ENCODE assay signal across 21 cellular contexts in the genomic region with DNA sequence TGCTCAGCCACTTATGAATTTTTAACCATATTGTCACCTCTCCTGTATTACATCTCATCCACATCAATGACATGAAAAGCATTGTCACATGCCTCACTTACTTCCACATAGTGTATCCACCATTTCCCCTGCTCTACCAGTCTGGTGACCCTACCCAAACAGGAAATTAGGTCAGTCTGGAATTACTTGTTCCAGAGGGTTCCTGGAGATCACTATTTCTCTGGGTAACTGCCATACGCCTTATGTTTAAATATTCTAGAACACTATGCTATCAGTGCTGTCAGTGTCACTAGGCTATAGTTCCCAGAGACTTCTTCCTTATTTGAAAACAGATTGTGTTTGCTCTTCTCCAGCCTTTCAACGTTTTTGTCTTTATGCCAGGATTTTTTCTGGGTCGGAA. TPM values are rescaled to one million over a fixed set of nuclear protein-coding genes. Genes with fewer than 3 reads are reported as not detected.
DNase-seq lines count a peak whose midpoint lies in the region; ATAC-seq, FAIRE-seq and TF ChIP-seq lines count a peak whose summit lies in the region.
"Had no signal": no experiment of that assay in that cellular context is flagged by ENCODE, and none has a peak within 500 bp of the region (broad histone marks: within the 10 kb centered on the region; RNA-seq: fewer than 3 reads in every experiment).

No MANE protein-coding gene starts in this region.

- H3K9me3 Mint-ChIP-seq in endothelial cell (ENCODE audit: unreplicated experiment), result no peaks in the 10 kb centered on the region
- no peaks in the 10 kb centered on the region for H3K9me3 Mint-ChIP-seq in activated T-helper 2 cell treated with anti-CD3 and anti-CD28 coated beads, Interferon-gamma antibody, Interleukin-2, Interleukin-4, amounts not matched to agents 10 μg/mL and 5 μg/mL and 100 μg/mL, durations not matched to agents 14 hours and 24 hours and 36 hours
- H3K9me3 Mint-ChIP-seq: activated naive CD4-positive, alpha-beta T cell treated with anti-CD3 and anti-CD28 coated beads, Interleukin-2, amount 50 U/mL, for 72 hours; CD4-positive, alpha-beta T cell; stimulated activated naive B cell treated with anti-CD40 and anti-IgM and Interleukin-4, amounts not matched to agents 10 μg/mL and 1 μg/mL and 100 μg/mL, for 72 hours had no signal

- no peak for FAIRE-seq in kidney (lab: Jason Lieb, UNC)
- FAIRE-seq: A549, bronchial epithelial cell, GM19239 had no signal

- H3K4me1 Mint-ChIP-seq in endothelial cell (ENCODE audit: unreplicated experiment), result peaks cover 15% of the 10 kb centered on the region
- H3K4me1 Mint-ChIP-seq in activated T-helper 2 cell treated with anti-CD3 and anti-CD28 coated beads, Interferon-gamma antibody, Interleukin-2, Interleukin-4, amounts not matched to agents 10 μg/mL and 5 μg/mL and 100 μg/mL, durations not matched to agents 14 hours and 24 hours and 36 hours (ENCODE audit: low read depth), result no peaks in the 10 kb centered on the region

- TF ChIP-seq CTCF in left ventricle myocardium inferior (IDR thresholded peaks at IDR 0.05; ENCODE audit: borderline replicate concordance) (no peak), right atrium auricular region (IDR thresholded peaks at IDR 0.05) (no peak), endothelial cell (IDR thresholded peaks at IDR 0.05; ENCODE audit: unreplicated experiment) (no peak), kidney (IDR thresholded peaks at IDR 0.05; ENCODE audit: borderline replicate concordance, extremely low read depth, insufficient read depth) (no peak)

- no peak overlapping the region for H3K9ac ChIP-seq in kidney (ENCODE audit: low read length in 2 of 2)

- no peaks in the 10 kb centered on the region for H3K27me3 ChIP-seq in left ventricle myocardium inferior (ENCODE audit: low read depth)
- H3K27me3 ChIP-seq in right atrium auricular region, result no peaks in the 10 kb centered on the region
- H3K27me3 ChIP-seq: tibial artery had no signal

- ATAC-seq in HG02610 (IDR thresholded peaks at IDR 0.05; ENCODE audit: unreplicated experiment) (no peak), GM21526 (IDR thresholded peaks at IDR 0.05; ENCODE audit: low FRiP score, unreplicated experiment) (no peak)
- ATAC-seq: A549; activated naive CD4-positive, alpha-beta T cell treated with anti-CD3 and anti-CD28 coated beads, Interleukin-2, amount 50 U/mL, for 72 hours; stimulated activated naive B cell treated with anti-CD40 and anti-IgM and Interleukin-4, amounts not matched to agents 10 μg/mL and 1 μg/mL and 100 μg/mL, for 72 hours had no signal

- H3K4me1 ChIP-seq in left ventricle myocardium inferior (no peaks in the 10 kb centered on the region), right atrium auricular region (no peaks in the 10 kb centered on the region), kidney (ENCODE audit: control insufficient read depth in 1 of 2, insufficient read depth in 1 of 2, low read depth in 1 of 2, low read length in 2 of 2) (no peaks in the 10 kb centered on the region)
- H3K4me1 ChIP-seq: A549, tibial artery had no signal

- H3K27me3 Mint-ChIP-seq in endothelial cell (ENCODE audit: unreplicated experiment), result no peaks in the 10 kb centered on the region
- H3K27me3 Mint-ChIP-seq in activated T-helper 2 cell treated with anti-CD3 and anti-CD28 coated beads, Interferon-gamma antibody, Interleukin-2, Interleukin-4, amounts not matched to agents 10 μg/mL and 5 μg/mL and 100 μg/mL, durations not matched to agents 14 hours and 24 hours and 36 hours (ENCODE audit: low read depth), result no peaks in the 10 kb centered on the region

- H3K9me3 ChIP-seq in left ventricle myocardium inferior (replicated peaks) (no peaks in the 10 kb centered on the region), right atrium auricular region (no peaks in the 10 kb centered on the region), kidney (ENCODE audit: control insufficient read depth in 1 of 2, low read length in 2 of 2) (no peaks in the 10 kb centered on the region)
- H3K9me3 ChIP-seq: A549, tibial artery had no signal

- H3K27ac ChIP-seq in left ventricle myocardium inferior (replicated peaks), result peak overlapping the region; percentile 30
- no peak overlapping the region for H3K27ac ChIP-seq in right atrium auricular region
- no peak overlapping the region for H3K27ac ChIP-seq in kidney (ENCODE audit: low read depth in 2 of 2, low read length in 2 of 2)
- H3K27ac ChIP-seq: A549, tibial artery had no signal

- intact Hi-C loops in left ventricle myocardium inferior (cut with micrococcal nuclease) (no loop called here), kidney (cut with DNase I) (no loop called here)
- intact Hi-C loops in activated T-helper 2 cell treated with anti-CD3 and anti-CD28 coated beads, Interferon-gamma antibody, Interleukin-2, Interleukin-4, amounts not matched to agents 10 μg/mL and 5 μg/mL and 100 μg/mL, durations not matched to agents 14 hours and 24 hours and 36 hours (cut with micrococcal nuclease), result no loop called here

- H3K36me3 ChIP-seq in left ventricle myocardium inferior (no peaks in the 10 kb centered on the region), right atrium auricular region (no peaks in the 10 kb centered on the region), kidney (ENCODE audit: control insufficient read depth in 1 of 2, insufficient read depth in 2 of 2, low read length in 2 of 2) (no peaks in the 10 kb centered on the region)
- H3K36me3 ChIP-seq: tibial artery had no signal

- DNase-seq in left ventricle myocardium inferior, result no peak
- DNase-seq in right atrium auricular region (ENCODE audit: low spot score), result no peak
- no peak for DNase-seq in endothelial cell (ENCODE audit: low spot score)
- peak; percentile 68 to 81 for DNase-seq in lung microvascular endothelial cell (ENCODE audit: low read depth in 2 of 2)
- DNase-seq in kidney, result no peak
- no peak for DNase-seq in activated T-helper 2 cell treated with anti-CD3 and anti-CD28 coated beads, Interferon-gamma antibody, Interleukin-2, Interleukin-4, amounts not matched to agents 10 μg/mL and 5 μg/mL and 100 μg/mL, durations not matched to agents 14 hours and 24 hours and 36 hours (ENCODE audit: low spot score)
- DNase-seq: activated CD4-positive, alpha-beta T cell treated with anti-CD3 and anti-CD28 coated beads, Interleukin-2, amount 50 U/mL, for 4 hours; activated T-cell treated with anti-CD3 and anti-CD28 coated beads, Interleukin-2, amount 50 U/mL, for 1 hour; CD4-positive, alpha-beta T cell; Karpas-422; naive B cell; NCI-H1436; stimulated activated CD4-positive, alpha-beta T cell treated with anti-CD3 and anti-CD28 coated beads, Interleukin-15, amount 100 ng/mL, for 24 hours; stimulated activated naive B cell treated with anti-CD40 and anti-IgM and Interleukin-4, amounts not matched to agents 10 μg/mL and 1 μg/mL and 100 μg/mL, for 72 hours; tibial artery had no signal

- peak overlapping the region; percentile 94 for H3K27ac Mint-ChIP-seq in endothelial cell (ENCODE audit: unreplicated experiment)
- H3K27ac Mint-ChIP-seq in activated T-helper 2 cell treated with anti-CD3 and anti-CD28 coated beads, Interferon-gamma antibody, Interleukin-2, Interleukin-4, amounts not matched to agents 10 μg/mL and 5 μg/mL and 100 μg/mL, durations not matched to agents 14 hours and 24 hours and 36 hours, result no peak overlapping the region
- H3K27ac Mint-ChIP-seq: activated naive CD4-positive, alpha-beta T cell treated with anti-CD3 and anti-CD28 coated beads, Interleukin-2, amount 50 U/mL, for 72 hours; CD4-positive, alpha-beta T cell; naive B cell; stimulated activated naive B cell treated with anti-CD40 and anti-IgM and Interleukin-4, amounts not matched to agents 10 μg/mL and 1 μg/mL and 100 μg/mL, for 72 hours had no signal

- H3K36me3 Mint-ChIP-seq in endothelial cell (ENCODE audit: low read depth, unreplicated experiment), result no peaks in the 10 kb centered on the region
- no peaks in the 10 kb centered on the region for H3K36me3 Mint-ChIP-seq in activated T-helper 2 cell treated with anti-CD3 and anti-CD28 coated beads, Interferon-gamma antibody, Interleukin-2, Interleukin-4, amounts not matched to agents 10 μg/mL and 5 μg/mL and 100 μg/mL, durations not matched to agents 14 hours and 24 hours and 36 hours (ENCODE audit: low read depth)
- H3K36me3 Mint-ChIP-seq: activated naive CD4-positive, alpha-beta T cell treated with anti-CD3 and anti-CD28 coated beads, Interleukin-2, amount 50 U/mL, for 72 hours; naive B cell; stimulated activated naive B cell treated with anti-CD40 and anti-IgM and Interleukin-4, amounts not matched to agents 10 μg/mL and 1 μg/mL and 100 μg/mL, for 72 hours had no signal

- H3K4me3 ChIP-seq in left ventricle myocardium inferior (no peak overlapping the region), right atrium auricular region (no peak overlapping the region), kidney (ENCODE audit: low read length in 2 of 2) (no peak overlapping the region)
- H3K4me3 ChIP-seq: A549, tibial artery had no signal

- no peak overlapping the region for H3K4me3 Mint-ChIP-seq in endothelial cell (ENCODE audit: unreplicated experiment)
- no peak overlapping the region for H3K4me3 Mint-ChIP-seq in activated T-helper 2 cell treated with anti-CD3 and anti-CD28 coated beads, Interferon-gamma antibody, Interleukin-2, Interleukin-4, amounts not matched to agents 10 μg/mL and 5 μg/mL and 100 μg/mL, durations not matched to agents 14 hours and 24 hours and 36 hours (ENCODE audit: low read depth)
- H3K4me3 Mint-ChIP-seq: CD4-positive, alpha-beta T cell; naive B cell; stimulated activated naive B cell treated with anti-CD40 and anti-IgM and Interleukin-4, amounts not matched to agents 10 μg/mL and 1 μg/mL and 100 μg/mL, for 72 hours had no signal

RNA-seq across cellular contexts. Expression of a gene that starts 14.9 kb away (rescaled TPM):
- 7.5 TPM for total RNA-seq in left ventricle myocardium inferior
- 10 to 100 TPM; 14.9 to 15.3 TPM for total RNA-seq in right atrium auricular region
- total RNA-seq in endothelial cell (ENCODE audit: unreplicated experiment), result 1.1 TPM
- total RNA-seq in lung microvascular endothelial cell, result 8.1 and 8.3 TPM in 2 replicates
- total RNA-seq in kidney, result 3.2 TPM
- polyA plus RNA-seq in kidney (ENCODE audit: insufficient read depth, low read depth, low replicate concordance), result 4.5 TPM
- not detected in 2 replicates for total RNA-seq in activated T-helper 2 cell treated with anti-CD3 and anti-CD28 coated beads, Interferon-gamma antibody, Interleukin-2, Interleukin-4, amounts not matched to agents 10 μg/mL and 5 μg/mL and 100 μg/mL, durations not matched to agents 14 hours and 24 hours and 36 hours
- total RNA-seq: activated naive CD4-positive, alpha-beta T cell treated with anti-CD3 and anti-CD28 coated beads, Interleukin-2, amount 50 U/mL, for 72 hours; CD4-positive, alpha-beta T cell had no signal

RNA-seq across cellular contexts. Expression of a gene that starts 22.3 kb away (rescaled TPM):
- total RNA-seq in left ventricle myocardium inferior (4.6 TPM), right atrium auricular region (10 to 100 TPM in 1 of 2 donors, 1 to 10 TPM in 1; 7.5 to 12.0 TPM), endothelial cell (ENCODE audit: unreplicated experiment) (52.2 TPM), lung microvascular endothelial cell (54.7 and 117 TPM in 2 replicates), kidney (27.8 TPM)
- 60.1 TPM for polyA plus RNA-seq in kidney (ENCODE audit: insufficient read depth, low read depth, low replicate concordance)
- total RNA-seq in activated T-helper 2 cell treated with anti-CD3 and anti-CD28 coated beads, Interferon-gamma antibody, Interleukin-2, Interleukin-4, amounts not matched to agents 10 μg/mL and 5 μg/mL and 100 μg/mL, durations not matched to agents 14 hours and 24 hours and 36 hours, result not detected in 2 replicates

Comparison
In these comparisons a context has a peak if more than half of its experiments do, and no peak if none do; other contexts are left out.
1. DNase-seq: peak in lung microvascular endothelial cell (2 of 2); none in left ventricle myocardium inferior (single experiment), right atrium auricular region (single experiment), endothelial cell (single experiment), kidney (single experiment) and activated T-helper 2 cell treated with anti-CD3 and anti-CD28 coated beads, Interferon-gamma antibody, Interleukin-2, Interleukin-4, amounts not matched to agents 10 μg/mL and 5 μg/mL and 100 μg/mL, durations not matched to agents 14 hours and 24 hours and 36 hours (single experiment).